Comparison of ENCODE assay signal across 10 cellular contexts in genomic region chr16:14196539-14196938, GRCh38.
DNase-seq lines count a peak whose midpoint lies in the region; ATAC-seq, FAIRE-seq and TF ChIP-seq lines count a peak whose summit lies in the region.
"Had no signal": no experiment of that assay in that cellular context is flagged by ENCODE, and none has a peak within 500 bp of the region (broad histone marks: within the 10 kb centered on the region; RNA-seq: fewer than 3 reads in every experiment).

No MANE protein-coding gene starts in this region.

- CTCF ChIA-PET in endothelial cell of umbilical vein (lab: Charles Lee), result interaction anchor here (0.8 to 1.9 kb wide), 9 partner anchors 10 to 273 kb away, joined by 3 to 17 read pairs (median 4); no protein-coding TSS in a partner anchor

- H3K36me3 Mint-ChIP-seq in activated naive CD4-positive, alpha-beta T cell treated with anti-CD3 and anti-CD28 coated beads, Interleukin-2, amount 50 U/mL, for 24 hours, result peaks cover 10% of the 10 kb centered on the region

- H3K79me2 ChIP-seq in endothelial cell of umbilical vein (ENCODE audit: control insufficient read depth, insufficient read depth, low read length), result no peaks in the 10 kb centered on the region

- H3K4me3 ChIP-seq in endothelial cell of umbilical vein (replicated peaks in 1 of 3; ENCODE audit: insufficient read depth in 1 of 3, low read depth in 1 of 3, low read length in 3 of 3), result no peak overlapping the region
- no peak overlapping the region for H3K4me3 ChIP-seq in upper lobe of right lung

- FAIRE-seq in endothelial cell of umbilical vein (lab: Jason Lieb, UNC), result peak; percentile 86

- H3K4me1 ChIP-seq in endothelial cell of umbilical vein (ENCODE audit: control insufficient read depth, extremely low read depth, insufficient read depth, low read length) (peaks cover 18% of the 10 kb centered on the region), upper lobe of right lung (peaks cover 5% of the 10 kb centered on the region)

- peak overlapping the region; percentile 48 for H3K27ac ChIP-seq in endothelial cell of umbilical vein (ENCODE audit: insufficient read depth, low read depth, low read length)
- H3K27ac ChIP-seq in upper lobe of right lung, result peak overlapping the region; percentile 47

- no peaks in the 10 kb centered on the region for H3K9me3 Mint-ChIP-seq in activated naive CD4-positive, alpha-beta T cell treated with anti-CD3 and anti-CD28 coated beads, Interleukin-2, amount 50 U/mL, for 24 hours
- H3K9me3 Mint-ChIP-seq in stimulated activated naive CD8-positive, alpha-beta T cell treated with anti-CD3 and anti-CD28 coated beads, Interleukin-15, amount 100 ng/mL, for 72 hours, result peaks cover 0 to 4% of the 10 kb centered on the region in 2 donors

- peaks cover 67% of the 10 kb centered on the region for H3K4me1 Mint-ChIP-seq in activated naive CD4-positive, alpha-beta T cell treated with anti-CD3 and anti-CD28 coated beads, Interleukin-2, amount 50 U/mL, for 24 hours
- peaks cover 41% of the 10 kb centered on the region for H3K4me1 Mint-ChIP-seq in stimulated activated naive CD8-positive, alpha-beta T cell treated with anti-CD3 and anti-CD28 coated beads, Interleukin-15, amount 100 ng/mL, for 72 hours

- H3K4me3 Mint-ChIP-seq in activated naive CD4-positive, alpha-beta T cell treated with anti-CD3 and anti-CD28 coated beads, Interleukin-2, amount 50 U/mL, for 24 hours, result peak overlapping the region; percentile 15
- H3K4me3 Mint-ChIP-seq in stimulated activated naive CD8-positive, alpha-beta T cell treated with anti-CD3 and anti-CD28 coated beads, Interleukin-15, amount 100 ng/mL, for 72 hours, result no peak overlapping the region

- H3K4me2 ChIP-seq in endothelial cell of umbilical vein (ENCODE audit: insufficient read depth, low read length), result peak overlapping the region; percentile 61

- BruUV-seq in endothelial cell of umbilical vein (replicated peaks; lab: Mats Ljungman, UMichigan), result no TSS peak

- no peaks in the 10 kb centered on the region for H4K20me1 ChIP-seq in endothelial cell of umbilical vein (replicated peaks; ENCODE audit: control insufficient read depth, extremely low read depth, insufficient read depth, low read length)

- H3K9ac ChIP-seq in endothelial cell of umbilical vein (replicated peaks; ENCODE audit: extremely low read depth, insufficient read depth, low read length), result peak overlapping the region; percentile 38

- peak overlapping the region; percentile 58 for H2AFZ ChIP-seq in endothelial cell of umbilical vein (ENCODE audit: low read depth, low read length)

- no peak for DNase-seq in activated naive CD4-positive, alpha-beta T cell treated with Interleukin-2 at 50 U/mL for 16 hours
- DNase-seq in NCI-H69 (lab: John Stamatoyannopoulos, UW) (peak; percentile 61), endothelial cell of umbilical vein (ENCODE audit: low read depth, low spot score) (peak; percentile 73), upper lobe of right lung (no peak), HPDE6-E6E7 (ENCODE audit: extremely low spot score) (no peak)
- DNase-seq in stimulated activated CD4-positive, alpha-beta T cell treated with anti-CD3 and anti-CD28 coated beads, Interleukin-4, amount 100 ng/mL, for 24 hours, result no peak
- DNase-seq in stimulated activated naive CD8-positive, alpha-beta T cell treated with anti-CD3 and anti-CD28 coated beads, Interleukin-15, amount 100 ng/mL, for 72 hours, result no peak
- DNase-seq: GDM1, mammary epithelial cell had no signal

- no peaks in the 10 kb centered on the region for H3K27me3 Mint-ChIP-seq in activated naive CD4-positive, alpha-beta T cell treated with anti-CD3 and anti-CD28 coated beads, Interleukin-2, amount 50 U/mL, for 24 hours
- no peaks in the 10 kb centered on the region for H3K27me3 Mint-ChIP-seq in stimulated activated naive CD8-positive, alpha-beta T cell treated with anti-CD3 and anti-CD28 coated beads, Interleukin-15, amount 100 ng/mL, for 72 hours

- intact Hi-C loops in endothelial cell of umbilical vein (cut with micrococcal nuclease) (loop anchor here (5.0 kb wide), 1 partner anchor 239 kb away; no protein-coding TSS in a partner anchor), upper lobe of right lung (cut with DNase I) (no loop called here)

- H3K9me1 ChIP-seq in endothelial cell of umbilical vein (replicated peaks; ENCODE audit: control insufficient read depth, extremely low read depth, insufficient read depth, low read length), result no peaks in the 10 kb centered on the region

- TF ChIP-seq CTCF in endothelial cell of umbilical vein (IDR thresholded peaks at IDR 0.05; ENCODE audit: extremely low read depth in 1 of 2, insufficient read depth in 1 of 2, low read depth in 1 of 2, low read length in 2 of 2), result no peak
- no peak for TF ChIP-seq CTCF in upper lobe of right lung (IDR thresholded peaks at IDR 0.05)

- POLR2A ChIA-PET in endothelial cell of umbilical vein (lab: Charles Lee), result interaction anchor here (0.7 to 1.2 kb wide), 2 partner anchors 11 to 87 kb away, joined by 4 to 5 read pairs; no protein-coding TSS in a partner anchor

- H3K36me3 ChIP-seq in endothelial cell of umbilical vein (ENCODE audit: control insufficient read depth in 2 of 2, extremely low read depth in 1 of 2, insufficient read depth in 2 of 2, low read length in 2 of 2), result no peaks in the 10 kb centered on the region
- H3K36me3 ChIP-seq in upper lobe of right lung, result no peaks in the 10 kb centered on the region

- dilution Hi-C loops in endothelial cell of umbilical vein (cut with MboI; ENCODE audit: extremely low pct_ligation_motif_present, low sequenced_read_pairs), result no loop called here

- TF ChIP-seq POLR2A in endothelial cell of umbilical vein (IDR thresholded peaks at IDR 0.05; ENCODE audit: low read depth, low read length), result no peak

- H3K9me3 ChIP-seq in endothelial cell of umbilical vein (replicated peaks; ENCODE audit: control insufficient read depth, insufficient read depth, low read length) (no peaks in the 10 kb centered on the region), upper lobe of right lung (no peaks in the 10 kb centered on the region)

- no peaks in the 10 kb centered on the region for H3K27me3 ChIP-seq in endothelial cell of umbilical vein (ENCODE audit: control insufficient read depth in 2 of 2, insufficient read depth in 2 of 2, low read length in 2 of 2)
- H3K27me3 ChIP-seq in upper lobe of right lung, result no peaks in the 10 kb centered on the region

- peak; percentile 32 for ATAC-seq in upper lobe of right lung
- no peak for ATAC-seq in stimulated activated naive CD8-positive, alpha-beta T cell treated with anti-CD3 and anti-CD28 coated beads, Interleukin-15, amount 100 ng/mL, for 72 hours

- peak overlapping the region; percentile 62 for H3K27ac Mint-ChIP-seq in activated naive CD4-positive, alpha-beta T cell treated with anti-CD3 and anti-CD28 coated beads, Interleukin-2, amount 50 U/mL, for 24 hours
- no peak overlapping the region for H3K27ac Mint-ChIP-seq in stimulated activated naive CD8-positive, alpha-beta T cell treated with anti-CD3 and anti-CD28 coated beads, Interleukin-15, amount 100 ng/mL, for 72 hours

TF ChIP-seq in endothelial cell of umbilical vein, 7 proteins besides CTCF, POLR2A, EP300 and RAD21:
- no peak for TF ChIP-seq MAX (IDR thresholded peaks at IDR 0.05; ENCODE audit: insufficient read depth, insufficient read length)
- no peak for TF ChIP-seq MYC (IDR thresholded peaks at IDR 0.05; ENCODE audit: low read depth, low read length)
- TF ChIP-seq GATA2 (IDR thresholded peaks at IDR 0.05; ENCODE audit: insufficient read depth, insufficient read length, low read depth, low read length), result no peak
- TF ChIP-seq EZH2 (IDR thresholded peaks at IDR 0.05; ENCODE audit: borderline replicate concordance, low read depth, low read length, severe bottlenecking), result no peak
- no peak for TF ChIP-seq POLR2AphosphoS5 (IDR thresholded peaks at IDR 0.05; ENCODE audit: insufficient read depth, low read depth, low read length)
- TF ChIP-seq FOS (IDR thresholded peaks at IDR 0.05; ENCODE audit: borderline replicate concordance, insufficient read depth, low read length), result no peak

Comparison
In these comparisons a context has a peak if more than half of its experiments do, and no peak if none do; other contexts are left out.
1. DNase-seq: peak in NCI-H69 (single experiment) and endothelial cell of umbilical vein (single experiment); none in activated naive CD4-positive, alpha-beta T cell treated with Interleukin-2 at 50 U/mL for 16 hours (single experiment), upper lobe of right lung (single experiment), stimulated activated CD4-positive, alpha-beta T cell treated with anti-CD3 and anti-CD28 coated beads, Interleukin-4, amount 100 ng/mL, for 24 hours (single experiment), HPDE6-E6E7 (single experiment) and stimulated activated naive CD8-positive, alpha-beta T cell treated with anti-CD3 and anti-CD28 coated beads, Interleukin-15, amount 100 ng/mL, for 72 hours (0 of 2).